Comparison of ENCODE assay signal across 8 cellular contexts in genomic region chr5:124742983-124743533, GRCh38. TPM values are rescaled to one million over a fixed set of nuclear protein-coding genes. Genes with fewer than 3 reads are reported as not detected.
A peak's percentile ranks its signal among the peaks of the same experiment; 100 is the strongest.
DNase-seq lines count a peak whose midpoint lies in the region; ATAC-seq, FAIRE-seq and TF ChIP-seq lines count a peak whose summit lies in the region.

No MANE protein-coding gene starts in this region.

- peaks cover 5 to 98% (median 48%) of the 10 kb centered on the region in 6 donors for H3K4me1 ChIP-seq in spleen

- peak overlapping the region in 6 of 8 donors; percentile 30 to 69 (median 36) for H3K4me3 ChIP-seq in spleen

- intact Hi-C loops in spleen (cut with DNase I; ENCODE audit: low total_unique reads), result no loop called here

- peak; percentile 34 for ATAC-seq in GM19395 (IDR thresholded peaks at IDR 0.05; ENCODE audit: unreplicated experiment)
- no peak for ATAC-seq in HG03469 (IDR thresholded peaks at IDR 0.05; ENCODE audit: unreplicated experiment)
- ATAC-seq in HG03280 (IDR thresholded peaks at IDR 0.05; ENCODE audit: unreplicated experiment), result no peak

- 37 to 54% (median 51%) methylated on average over 6 of the region's 6 CpGs for WGBS in spleen, 5 donors

- H3K27me3 ChIP-seq in spleen (replicated peaks in 1 of 7), result peaks cover 0 to 77% (median 7%) of the 10 kb centered on the region in 7 donors

- TF ChIP-seq CTCF in spleen (IDR thresholded peaks at IDR 0.05 in 8 of 11, conservative IDR thresholded peaks at IDR 0.05 in 3 of 11), result no peak

- TF ChIP-seq POLR2A in spleen (IDR thresholded peaks at IDR 0.05), result no peak

- no peak for FAIRE-seq in RCC 7860 (lab: Jason Lieb, UNC)

- no peaks in the 10 kb centered on the region for H3K36me3 ChIP-seq in spleen

- H3K27ac ChIP-seq in spleen, result peak overlapping the region in 6 of 8 donors; percentile 19 to 92 (median 86)

- DNase-seq in RCC 7860 (ENCODE audit: low spot score) (peak; percentile 92), foreskin melanocyte (peak; percentile 62), spleen (no peak), NOMO-1 treated with DMSO at 0.1 percent for 48 hours (lab: John Stamatoyannopoulos, UW; ENCODE audit: unreplicated experiment) (no peak)
- no peak for DNase-seq in activated CD4-positive, alpha-beta T cell treated with anti-CD3 and anti-CD28 coated beads, Interleukin-2, amount 50 U/mL, for 4 hours

- H3K9me3 ChIP-seq in spleen, result no peaks in the 10 kb centered on the region

RNA-seq across cellular contexts. Expression of gene ZNF608, which starts 3.4 kb away (rescaled TPM):
- 10 to 100 TPM in 5 of 7 donors, 1 to 10 TPM in 2; 7.7 to 14.4 (median 10.9) TPM for total RNA-seq in spleen
- 1 to 10 TPM; 5.8 to 9.9 (median 6.9) TPM for polyA plus RNA-seq in spleen

Comparison
In these comparisons a context has a peak if more than half of its experiments do, and no peak if none do; other contexts are left out.
1. DNase-seq: peak in RCC 7860 (single experiment) and foreskin melanocyte (single experiment); none in spleen (single experiment), activated CD4-positive, alpha-beta T cell treated with anti-CD3 and anti-CD28 coated beads, Interleukin-2, amount 50 U/mL, for 4 hours (0 of 2) and NOMO-1 treated with DMSO at 0.1 percent for 48 hours (single experiment).